In the genomic region with DNA sequence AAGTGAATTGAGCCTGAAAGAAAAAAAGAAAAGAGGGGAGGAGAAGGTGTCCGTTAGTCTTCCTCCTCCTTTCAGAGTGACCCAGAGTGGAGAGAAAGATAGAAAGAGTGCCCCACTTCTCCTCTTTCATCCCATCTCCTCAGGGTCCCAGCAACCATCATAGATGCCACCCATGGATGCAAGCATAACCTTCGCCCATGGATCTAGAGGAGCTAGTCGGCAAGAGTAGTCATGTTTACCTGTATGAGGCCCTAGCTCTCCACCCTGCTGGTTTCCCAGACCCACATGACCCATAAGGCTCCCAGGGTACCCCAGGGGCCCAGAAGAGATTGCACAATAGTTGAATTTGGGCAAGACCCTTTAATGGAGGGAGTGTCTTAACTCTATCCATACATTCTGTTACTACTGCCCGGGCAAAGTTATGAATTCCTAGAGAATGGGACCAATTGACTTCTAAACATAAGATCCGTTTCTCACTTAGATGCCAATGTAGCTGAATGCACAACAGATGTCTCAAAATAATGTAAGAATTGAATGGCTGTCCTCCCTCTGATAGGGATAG, we compare ENCODE assay signal across 19 cellular contexts. TPM values are rescaled to one million over a fixed set of nuclear protein-coding genes. Genes with fewer than 3 reads are reported as not detected.
DNase-seq lines count a peak whose midpoint lies in the region; ATAC-seq, FAIRE-seq and TF ChIP-seq lines count a peak whose summit lies in the region.
"Had no signal": no experiment of that assay in that cellular context is flagged by ENCODE, and none has a peak within 500 bp of the region (broad histone marks: within the 10 kb centered on the region; RNA-seq: fewer than 3 reads in every experiment).

No MANE protein-coding gene starts in this region.

- no peak overlapping the region for H3K4ac ChIP-seq in H1 (replicated peaks; ENCODE audit: insufficient read length, low read depth, low read length)

- no peak overlapping the region for H3K56ac ChIP-seq in H1 (replicated peaks; ENCODE audit: insufficient read length, low read depth, low read length)

- H2BK5ac ChIP-seq in H1 (ENCODE audit: low read depth, low read length): no peak overlapping the region

- H3K4me1 Mint-ChIP-seq in WTC11 (no peaks in the 10 kb centered on the region), neural progenitor cell (no peaks in the 10 kb centered on the region)

- no peak overlapping the region for H3K18ac ChIP-seq in H1 (ENCODE audit: extremely low read depth, low read length)

- H2BK15ac ChIP-seq in H1 (ENCODE audit: low read length): no peak overlapping the region

- no peak for TF ChIP-seq EP300 in H1 (IDR thresholded peaks at IDR 0.05; ENCODE audit: borderline replicate concordance in 1 of 2, low read depth in 2 of 2, low read length in 2 of 2)

- H2BK12ac ChIP-seq in H1 (ENCODE audit: low read depth, low read length): no peak overlapping the region

- H3K9me3 Mint-ChIP-seq in WTC11: peaks cover 76% of the 10 kb centered on the region
- peaks cover 48% of the 10 kb centered on the region for H3K9me3 Mint-ChIP-seq in neural progenitor cell

- TF ChIP-seq CTCF in WTC11 (IDR thresholded peaks at IDR 0.05) (no peak), H1 (IDR thresholded peaks at IDR 0.05; ENCODE audit: control extremely low read depth in 1 of 3, insufficient read depth in 1 of 3, low read depth in 1 of 3, low read length in 3 of 3) (no peak), neural progenitor cell (IDR thresholded peaks at IDR 0.05) (no peak), adrenal gland (IDR thresholded peaks at IDR 0.05) (no peak)

- no peak for FAIRE-seq in H1 (lab: Jason Lieb, UNC)
- FAIRE-seq: G401.6, GM12892 had no signal

- intact Hi-C loops in adrenal gland (cut with DNase I): no loop called here

- no peak overlapping the region for H2AK5ac ChIP-seq in H1 (ENCODE audit: low read depth, low read length)

- no peak overlapping the region for H3K9ac ChIP-seq in H1 (replicated peaks in 1 of 4; ENCODE audit: extremely low read depth in 1 of 4, low read depth in 3 of 4, low read length in 3 of 4)
- H3K9ac ChIP-seq in neural progenitor cell: no peak overlapping the region

- no peak overlapping the region for H3K23ac ChIP-seq in H1 (ENCODE audit: insufficient read length)

- no peaks in the 10 kb centered on the region for H3F3A ChIP-seq in neural progenitor cell (ENCODE audit: low read depth)

- H3K27me3 Mint-ChIP-seq in WTC11 (ENCODE audit: low read depth) (peaks cover 7% of the 10 kb centered on the region), neural progenitor cell (ENCODE audit: insufficient read depth, low read depth) (peaks cover 9% of the 10 kb centered on the region)

- no peaks in the 10 kb centered on the region for H3K4me1 ChIP-seq in H1 (replicated peaks in 1 of 4; ENCODE audit: control insufficient read depth in 3 of 4, insufficient read depth in 4 of 4, low read length in 3 of 4)
- H3K4me1 ChIP-seq in neural progenitor cell: no peaks in the 10 kb centered on the region
- H3K4me1 ChIP-seq in adrenal gland (replicated peaks in 1 of 2): no peaks in the 10 kb centered on the region
- H3K4me1 ChIP-seq: SJSA1 had no signal

- H3K27ac Mint-ChIP-seq in WTC11 (no peak overlapping the region), neural progenitor cell (no peak overlapping the region)

- ATAC-seq in WTC11: no peak
- ATAC-seq in GM18511 (IDR thresholded peaks at IDR 0.05; ENCODE audit: unreplicated experiment): no peak

- no peak overlapping the region for H4K8ac ChIP-seq in H1 (ENCODE audit: extremely low read depth, insufficient read depth, low read length)

- H3K36me3 ChIP-seq in H1 (ENCODE audit: control insufficient read depth in 2 of 4, insufficient read depth in 4 of 4, low read length in 3 of 4) (peaks cover 0 to 4% (median 0%) of the 10 kb centered on the region in 4 experiments; a peak in 1 of 8 replicates), neural progenitor cell (peaks cover 3% of the 10 kb centered on the region), adrenal gland (replicated peaks in 1 of 2) (no peaks in the 10 kb centered on the region)
- H3K36me3 ChIP-seq: SJSA1 had no signal

- DNase-seq in DMS53 (lab: John Stamatoyannopoulos, UW) (peak; percentile 22), DMS53 treated with DMSO at 0.1 percent for 48 hours (lab: John Stamatoyannopoulos, UW; ENCODE audit: unreplicated experiment) (no peak), WTC11 (ENCODE audit: low spot score) (no peak), H1 (ENCODE audit: low read depth in 1 of 2, low spot score in 2 of 2) (no peak), neural progenitor cell (ENCODE audit: low spot score) (peak; percentile 11), adrenal gland (no peak)
- DNase-seq in stimulated activated CD4-positive, alpha-beta T cell treated with anti-CD3 and anti-CD28 coated beads, Interleukin-15, amount 100 ng/mL, for 24 hours: no peak
- DNase-seq: C1 segment of cervical spinal cord, COR-L47, DMS79 treated with DMSO at 0.1 percent for 48 hours, GOT3, Karpas-422, NCI-H1436, NCI-H2029 treated with DMSO at 0.1 percent for 48 hours, NCI-H526 had no signal

- TF ChIP-seq POLR2A in H1 (IDR thresholded peaks at IDR 0.05; ENCODE audit: control extremely low read depth in 1 of 2, low read depth in 2 of 2, low read length in 2 of 2) (no peak), adrenal gland (IDR thresholded peaks at IDR 0.05) (no peak)

- H2AFZ ChIP-seq in H1 (ENCODE audit: low read length) (no peak overlapping the region), neural progenitor cell (replicated peaks) (no peak overlapping the region)

- H3K79me2 ChIP-seq in H1 (ENCODE audit: control insufficient read depth in 1 of 2, insufficient read depth in 2 of 2, low read length in 2 of 2): no peaks in the 10 kb centered on the region
- H3K79me2 ChIP-seq in neural progenitor cell (ENCODE audit: low read depth): no peaks in the 10 kb centered on the region

- no peak overlapping the region for H4K5ac ChIP-seq in H1 (ENCODE audit: insufficient read length, low read depth, low read length)

- no peaks in the 10 kb centered on the region for H3K23me2 ChIP-seq in H1 (ENCODE audit: low read depth, low read length)

- peaks cover 44 to 50% of the 10 kb centered on the region in 2 experiments for H3K9me3 ChIP-seq in H1 (ENCODE audit: insufficient read depth in 2 of 2, low read depth in 1 of 2, low read length in 1 of 2)
- H3K9me3 ChIP-seq in neural progenitor cell (ENCODE audit: low read depth): peaks cover 25% of the 10 kb centered on the region
- peaks cover 0 to 5% (median 0%) of the 10 kb centered on the region in 3 donors for H3K9me3 ChIP-seq in adrenal gland (replicated peaks in 1 of 3)

- 89% methylated on average over 4 of the region's 5 CpGs; no CpG with 5 or more reads in 1 of the 2 experiments for WGBS in H1 (ENCODE audit: extremely low coverage in 1 of 2, insufficient coverage in 1 of 2, insufficient read length in 1 of 2, insufficient replicate concordance in 2 of 2, low coverage in 1 of 2, low lambda C conversion rate in 2 of 2, missing lambda C conversion rate in 1 of 2), 2 experiments
- WGBS in adrenal gland, 4 donors: 79 to 92% (median 83%) methylated on average over 5 of the region's 5 CpGs

- H2BK120ac ChIP-seq in H1 (replicated peaks; ENCODE audit: low read depth, low read length): no peak overlapping the region

- H3K36me3 Mint-ChIP-seq in WTC11: peaks cover 80% of the 10 kb centered on the region
- peaks cover 2% of the 10 kb centered on the region for H3K36me3 Mint-ChIP-seq in neural progenitor cell

- no peaks in the 10 kb centered on the region for H3K79me1 ChIP-seq in H1 (ENCODE audit: low read depth, low read length)

- POLR2A ChIA-PET in WTC11 (lab: Charles Lee): no interaction called here
- POLR2A ChIA-PET in H1 (lab: Charles Lee; ENCODE audit: partially characterized antibody): no interaction called here

- H3K4me3 Mint-ChIP-seq in WTC11 (no peak overlapping the region), neural progenitor cell (no peak overlapping the region)

- H3K4me2 ChIP-seq in H1 (ENCODE audit: insufficient read depth in 1 of 2, low read depth in 2 of 2, low read length in 2 of 2) (no peak overlapping the region), neural progenitor cell (no peak overlapping the region)

- no peak overlapping the region for H3K27ac ChIP-seq in H1 (ENCODE audit: low read depth, low read length)
- H3K27ac ChIP-seq in neural progenitor cell: no peak overlapping the region
- no peak overlapping the region for H3K27ac ChIP-seq in adrenal gland
- H3K27ac ChIP-seq: SJSA1 had no signal

- CTCF ChIA-PET in WTC11 (lab: Charles Lee): no interaction called here
- CTCF ChIA-PET in H1 (lab: Charles Lee; ENCODE audit: partially characterized antibody): no interaction called here

- H3K27me3 ChIP-seq in H1 (replicated peaks in 1 of 4; ENCODE audit: control insufficient read depth in 3 of 4, extremely low read depth in 1 of 4, insufficient read depth in 3 of 4, low read length in 3 of 4) (no peaks in the 10 kb centered on the region), neural progenitor cell (no peaks in the 10 kb centered on the region), adrenal gland (no peaks in the 10 kb centered on the region)
- H3K27me3 ChIP-seq: SJSA1 had no signal

- H3K14ac ChIP-seq in H1 (ENCODE audit: insufficient read length): no peak overlapping the region

- H4K20me1 ChIP-seq in H1 (replicated peaks in 1 of 2; ENCODE audit: control insufficient read depth in 1 of 2, insufficient read depth in 2 of 2, low read length in 2 of 2): no peaks in the 10 kb centered on the region
- H4K20me1 ChIP-seq in neural progenitor cell (ENCODE audit: low read depth): no peaks in the 10 kb centered on the region

- H3K4me3 ChIP-seq in H1 (ENCODE audit: extremely low read depth in 1 of 4, insufficient read depth in 2 of 4, low read depth in 3 of 4, low read length in 4 of 4): no peak overlapping the region
- no peak overlapping the region for H3K4me3 ChIP-seq in neural progenitor cell
- H3K4me3 ChIP-seq in adrenal gland: no peak overlapping the region
- H3K4me3 ChIP-seq: SJSA1 had no signal

- no peak overlapping the region for H2BK20ac ChIP-seq in H1 (ENCODE audit: low read length)

- no peak overlapping the region for H4K91ac ChIP-seq in H1 (replicated peaks; ENCODE audit: insufficient read length, low read length)

- no peak; a peak in 1 of 4 replicates for TF ChIP-seq RAD21 in H1 (IDR thresholded peaks at IDR 0.05 in 1 of 2, conservative IDR thresholded peaks at IDR 0.05 in 1 of 2; ENCODE audit: low read depth in 2 of 2, low read length in 2 of 2)

RNA-seq across cellular contexts. Expression of a gene that starts 56.1 kb away (rescaled TPM):
- total RNA-seq in WTC11 (2021): 64.2 to 79.7 TPM (median 66.6 TPM) in 3 replicates
- 75.7 and 80.4 TPM in 2 replicates for total RNA-seq in H1 (2021; fragmentation: NEBNext Ultra II Directional; extraction: Animal tissue kit (Norgen Biotek cat#: 25700))
- 62.2 and 64.4 TPM in 2 replicates for polyA plus RNA-seq in H1 (2011; rRNA removed)
- polyA plus RNA-seq in H1 (2011; cell fraction: cytosol; rRNA removed): 88.6 TPM
- 121 TPM for polyA plus RNA-seq in H1 (2011; cell fraction: nucleus; rRNA removed)
- polyA plus RNA-seq in H1 (2012, experiment 1 of 2): 51.7 to 80.1 TPM (median 61.2 TPM) in 4 replicates
- 28.2 TPM for polyA plus RNA-seq in H1 (2012, experiment 2 of 2)
- polyA plus RNA-seq in H1 (2013, experiment 1 of 2): 69.7 TPM
- 62.2 TPM for polyA plus RNA-seq in H1 (2013, experiment 2 of 2)
- polyA minus RNA-seq in H1 (2011; rRNA and poly(A)+ RNA removed): 54.4 and 57.1 TPM in 2 replicates
- 43.6 TPM for polyA minus RNA-seq in H1 (2011; cell fraction: cytosol; rRNA and poly(A)+ RNA removed)
- polyA minus RNA-seq in H1 (2011; cell fraction: nucleus; rRNA and poly(A)+ RNA removed): 42.2 TPM
- total RNA-seq in neural progenitor cell (ENCODE audit: low replicate concordance): 31.4 and 36.8 TPM in 2 replicates
- total RNA-seq in adrenal gland: under 1 TPM in 7 of 8 donors, not detected in 1; 0.14 to 0.97 (median 0.61) TPM
- 1 to 10 TPM in 1 of 3 donors, under 1 TPM in 2; 0.27 to 1.3 (median 0.40) TPM for polyA plus RNA-seq in adrenal gland

Comparison
In these comparisons a context has a peak if more than half of its experiments do, and no peak if none do; other contexts are left out.
1. DNase-seq: peak in DMS53 (single experiment) and neural progenitor cell (single experiment); none in DMS53 treated with DMSO at 0.1 percent for 48 hours (single experiment), WTC11 (single experiment), H1 (0 of 2), stimulated activated CD4-positive, alpha-beta T cell treated with anti-CD3 and anti-CD28 coated beads, Interleukin-15, amount 100 ng/mL, for 24 hours (single experiment) and adrenal gland (0 of 7).
2. RNA of a gene that starts 56.1 kb away (total RNA-seq): 75.7 to 80.4 TPM in H1, 64.2 to 79.7 TPM in WTC11 and 31.4 to 36.8 TPM in neural progenitor cell; 0.14 to 0.97 TPM in adrenal gland; every median in the first group is over 10 times any median in the second.